ENCODE assay signal across 2 cellular contexts in the genomic region with DNA sequence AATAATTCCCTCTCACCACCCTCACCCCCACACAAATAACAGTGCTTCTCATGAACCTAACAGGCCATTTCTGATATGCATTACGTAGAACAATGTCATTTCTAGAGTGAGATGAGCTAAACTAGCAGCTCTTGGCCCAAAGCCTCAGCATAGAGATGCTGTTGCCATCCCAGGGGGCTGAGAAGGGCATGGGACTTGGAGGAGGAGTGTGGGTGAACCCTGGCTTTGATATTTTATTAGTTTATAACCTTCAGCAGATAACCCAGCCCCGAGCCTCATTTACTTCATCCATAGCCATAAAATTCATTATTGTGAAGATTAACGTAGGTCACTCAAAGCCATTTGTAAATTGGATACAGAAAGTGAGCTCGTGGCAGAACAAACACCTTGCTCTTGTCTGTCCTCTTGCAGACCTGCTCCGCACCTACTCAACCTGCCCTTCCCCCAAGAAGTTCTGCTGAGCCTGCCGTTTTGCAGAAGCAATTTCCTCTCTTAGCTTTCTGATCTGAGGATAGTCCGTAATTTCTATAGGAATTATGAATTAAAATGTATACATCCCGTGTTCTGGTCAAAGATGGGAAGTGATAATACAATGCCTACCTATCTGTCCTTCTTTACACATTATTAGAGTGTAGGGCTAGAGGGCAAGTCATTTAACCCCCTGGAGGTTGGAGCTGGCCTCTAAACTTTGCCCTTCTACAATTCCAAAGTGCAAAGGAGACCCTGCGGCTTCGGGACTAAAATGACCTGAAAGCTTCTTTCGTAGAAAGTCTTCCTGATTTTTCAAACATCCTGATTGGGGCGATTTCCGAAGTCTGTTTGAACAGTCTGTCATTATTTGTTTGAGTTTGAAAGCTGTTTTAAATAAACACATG.
TF ChIP-seq lines count a peak whose summit lies in the region.

No MANE protein-coding gene starts in this region.

TF ChIP-seq in HEK293, 187 proteins besides CTCF, POLR2A, EP300 and RAD21 (continued from another document):
- TF ChIP-seq, protein P1, sequence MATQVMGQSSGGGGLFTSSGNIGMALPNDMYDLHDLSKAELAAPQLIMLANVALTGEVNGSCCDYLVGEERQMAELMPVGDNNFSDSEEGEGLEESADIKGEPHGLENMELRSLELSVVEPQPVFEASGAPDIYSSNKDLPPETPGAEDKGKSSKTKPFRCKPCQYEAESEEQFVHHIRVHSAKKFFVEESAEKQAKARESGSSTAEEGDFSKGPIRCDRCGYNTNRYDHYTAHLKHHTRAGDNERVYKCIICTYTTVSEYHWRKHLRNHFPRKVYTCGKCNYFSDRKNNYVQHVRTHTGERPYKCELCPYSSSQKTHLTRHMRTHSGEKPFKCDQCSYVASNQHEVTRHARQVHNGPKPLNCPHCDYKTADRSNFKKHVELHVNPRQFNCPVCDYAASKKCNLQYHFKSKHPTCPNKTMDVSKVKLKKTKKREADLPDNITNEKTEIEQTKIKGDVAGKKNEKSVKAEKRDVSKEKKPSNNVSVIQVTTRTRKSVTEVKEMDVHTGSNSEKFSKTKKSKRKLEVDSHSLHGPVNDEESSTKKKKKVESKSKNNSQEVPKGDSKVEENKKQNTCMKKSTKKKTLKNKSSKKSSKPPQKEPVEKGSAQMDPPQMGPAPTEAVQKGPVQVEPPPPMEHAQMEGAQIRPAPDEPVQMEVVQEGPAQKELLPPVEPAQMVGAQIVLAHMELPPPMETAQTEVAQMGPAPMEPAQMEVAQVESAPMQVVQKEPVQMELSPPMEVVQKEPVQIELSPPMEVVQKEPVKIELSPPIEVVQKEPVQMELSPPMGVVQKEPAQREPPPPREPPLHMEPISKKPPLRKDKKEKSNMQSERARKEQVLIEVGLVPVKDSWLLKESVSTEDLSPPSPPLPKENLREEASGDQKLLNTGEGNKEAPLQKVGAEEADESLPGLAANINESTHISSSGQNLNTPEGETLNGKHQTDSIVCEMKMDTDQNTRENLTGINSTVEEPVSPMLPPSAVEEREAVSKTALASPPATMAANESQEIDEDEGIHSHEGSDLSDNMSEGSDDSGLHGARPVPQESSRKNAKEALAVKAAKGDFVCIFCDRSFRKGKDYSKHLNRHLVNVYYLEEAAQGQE (tag by site-specific recombination; IDR thresholded peaks at IDR 0.05): no peak

TF ChIP-seq in SK-N-SH, 30 proteins besides CTCF, POLR2A, EP300 and RAD21 (continued from another document):
- TF ChIP-seq, protein P2, sequence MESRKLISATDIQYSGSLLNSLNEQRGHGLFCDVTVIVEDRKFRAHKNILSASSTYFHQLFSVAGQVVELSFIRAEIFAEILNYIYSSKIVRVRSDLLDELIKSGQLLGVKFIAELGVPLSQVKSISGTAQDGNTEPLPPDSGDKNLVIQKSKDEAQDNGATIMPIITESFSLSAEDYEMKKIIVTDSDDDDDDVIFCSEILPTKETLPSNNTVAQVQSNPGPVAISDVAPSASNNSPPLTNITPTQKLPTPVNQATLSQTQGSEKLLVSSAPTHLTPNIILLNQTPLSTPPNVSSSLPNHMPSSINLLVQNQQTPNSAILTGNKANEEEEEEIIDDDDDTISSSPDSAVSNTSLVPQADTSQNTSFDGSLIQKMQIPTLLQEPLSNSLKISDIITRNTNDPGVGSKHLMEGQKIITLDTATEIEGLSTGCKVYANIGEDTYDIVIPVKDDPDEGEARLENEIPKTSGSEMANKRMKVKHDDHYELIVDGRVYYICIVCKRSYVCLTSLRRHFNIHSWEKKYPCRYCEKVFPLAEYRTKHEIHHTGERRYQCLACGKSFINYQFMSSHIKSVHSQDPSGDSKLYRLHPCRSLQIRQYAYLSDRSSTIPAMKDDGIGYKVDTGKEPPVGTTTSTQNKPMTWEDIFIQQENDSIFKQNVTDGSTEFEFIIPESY (IDR thresholded peaks at IDR 0.05; ENCODE audit: borderline replicate concordance, low read depth): no peak
- TF ChIP-seq, protein P1 (IDR thresholded peaks at IDR 0.05; ENCODE audit: low read depth, low read length): no peak
- TF ChIP-seq, protein P3, sequence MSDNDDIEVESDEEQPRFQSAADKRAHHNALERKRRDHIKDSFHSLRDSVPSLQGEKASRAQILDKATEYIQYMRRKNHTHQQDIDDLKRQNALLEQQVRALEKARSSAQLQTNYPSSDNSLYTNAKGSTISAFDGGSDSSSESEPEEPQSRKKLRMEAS (IDR thresholded peaks at IDR 0.05; ENCODE audit: low read depth): no peak
- TF ChIP-seq, protein P4, sequence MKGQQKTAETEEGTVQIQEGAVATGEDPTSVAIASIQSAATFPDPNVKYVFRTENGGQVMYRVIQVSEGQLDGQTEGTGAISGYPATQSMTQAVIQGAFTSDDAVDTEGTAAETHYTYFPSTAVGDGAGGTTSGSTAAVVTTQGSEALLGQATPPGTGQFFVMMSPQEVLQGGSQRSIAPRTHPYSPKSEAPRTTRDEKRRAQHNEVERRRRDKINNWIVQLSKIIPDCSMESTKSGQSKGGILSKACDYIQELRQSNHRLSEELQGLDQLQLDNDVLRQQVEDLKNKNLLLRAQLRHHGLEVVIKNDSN (IDR thresholded peaks at IDR 0.05; ENCODE audit: borderline replicate concordance, low read depth): no peak
- no peak for TF ChIP-seq TEAD4 (IDR thresholded peaks at IDR 0.05; ENCODE audit: borderline replicate concordance, insufficient read depth)
- TF ChIP-seq MEF2A (IDR thresholded peaks at IDR 0.05; ENCODE audit: borderline replicate concordance, low read depth): no peak
- no peak for TF ChIP-seq EZH2phosphoT487 (IDR thresholded peaks at IDR 0.05; ENCODE audit: borderline replicate concordance, low read depth)
